ENCODE assay signal across 14 cellular contexts in genomic region chr1:199799116-199799515, GRCh38.
DNase-seq lines count a peak whose midpoint lies in the region; ATAC-seq and TF ChIP-seq lines count a peak whose summit lies in the region.
"Had no signal": no experiment of that assay in that cellular context is flagged by ENCODE, and none has a peak within 500 bp of the region (broad histone marks: within the 10 kb centered on the region; RNA-seq: fewer than 3 reads in every experiment).

No MANE protein-coding gene starts in this region.

- ATAC-seq in GM23338 (peak; percentile 68), HG02642 (IDR thresholded peaks at IDR 0.05; ENCODE audit: poor library complexity, unreplicated experiment) (no peak)
- ATAC-seq: CD8-positive, alpha-beta T cell had no signal

- WGBS in esophagus muscularis mucosa = 88% methylated on average over 8 of the region's 8 CpGs

- H3K79me2 ChIP-seq in GM23338 (replicated peaks; ENCODE audit: insufficient read depth) = no peaks in the 10 kb centered on the region

- H3K4me3 Mint-ChIP-seq in GM23338 = no peak overlapping the region
- H3K4me3 Mint-ChIP-seq: CD14-positive monocyte; CD8-positive, alpha-beta T cell; HFFc6 had no signal

- H3K36me3 Mint-ChIP-seq in GM23338 (ENCODE audit: low read depth) = no peaks in the 10 kb centered on the region
- H3K36me3 Mint-ChIP-seq: CD14-positive monocyte; CD8-positive, alpha-beta T cell had no signal

- H3K36me3 ChIP-seq in GM23338 (ENCODE audit: insufficient read depth) = no peaks in the 10 kb centered on the region
- H3K36me3 ChIP-seq in esophagus muscularis mucosa = no peaks in the 10 kb centered on the region

- TF ChIP-seq EP300 in esophagus muscularis mucosa (IDR thresholded peaks at IDR 0.05) = no peak

- H3F3A ChIP-seq in GM23338 (replicated peaks; ENCODE audit: low read depth) = no peaks in the 10 kb centered on the region

- H3K9me2 ChIP-seq in GM23338 (ENCODE audit: insufficient read depth) = no peaks in the 10 kb centered on the region

- H3K4me3 ChIP-seq in GM23338 = no peak overlapping the region
- no peak overlapping the region for H3K4me3 ChIP-seq in esophagus muscularis mucosa

- no peaks in the 10 kb centered on the region for H3K27me3 ChIP-seq in GM23338 (ENCODE audit: insufficient read depth)
- no peaks in the 10 kb centered on the region for H3K27me3 ChIP-seq in esophagus muscularis mucosa

- H3K4me2 ChIP-seq in GM23338 = no peak overlapping the region

- H3K4me1 Mint-ChIP-seq in GM23338 = peaks cover 16% of the 10 kb centered on the region

- H3K9me3 Mint-ChIP-seq in GM23338 = no peaks in the 10 kb centered on the region
- H3K9me3 Mint-ChIP-seq: HFFc6 had no signal

- no peak overlapping the region for H2AFZ ChIP-seq in GM23338

- no peaks in the 10 kb centered on the region for H3K9me3 ChIP-seq in esophagus muscularis mucosa

- TF ChIP-seq CTCF in GM23338 (conservative IDR thresholded peaks at IDR 0.05; ENCODE audit: low read depth in 2 of 2) = no peak
- TF ChIP-seq CTCF in esophagus muscularis mucosa (IDR thresholded peaks at IDR 0.05) = no peak

- DNase-seq in GM23338 (ENCODE audit: low spot score) = peak; percentile 40
- DNase-seq in NCI-H69 (lab: John Stamatoyannopoulos, UW) = peak; percentile 30
- DNase-seq in esophagus muscularis mucosa (ENCODE audit: extremely low spot score) = peak; percentile 53
- no peak for DNase-seq in erythroblast (lab: John Stamatoyannopoulos, UW)
- DNase-seq in H4 (ENCODE audit: low spot score) = no peak
- DNase-seq in D341Med (ENCODE audit: low spot score) = no peak
- DNase-seq: CD8-positive, alpha-beta T cell; COR-L47; DND-41; H7; HFFc6 had no signal

- no peaks in the 10 kb centered on the region for H3K27me3 Mint-ChIP-seq in GM23338 (ENCODE audit: insufficient read depth, low read depth, poor library complexity)

- H3K27ac ChIP-seq in GM23338 (ENCODE audit: low read depth) (no peak overlapping the region), esophagus muscularis mucosa (replicated peaks in 1 of 4) (no peak overlapping the region)
- H3K27ac ChIP-seq: HL-60 had no signal

- intact Hi-C loops in esophagus muscularis mucosa (cut with DNase I) = no loop called here

- H3K4me1 ChIP-seq in GM23338 (ENCODE audit: insufficient read depth) (peaks cover 2% of the 10 kb centered on the region; the same call in 1 of the 2 replicates), esophagus muscularis mucosa (no peaks in the 10 kb centered on the region)

- no peak for TF ChIP-seq POLR2A in esophagus muscularis mucosa (IDR thresholded peaks at IDR 0.05; ENCODE audit: low read depth)
- no peak for TF ChIP-seq POLR2A in erythroblast (IDR thresholded peaks at IDR 0.05; ENCODE audit: low read length)

- H3K27ac Mint-ChIP-seq in GM23338 = peak overlapping the region; percentile 52; the same call in 1 of the 2 replicates
- H3K27ac Mint-ChIP-seq: CD14-positive monocyte; CD8-positive, alpha-beta T cell; HFFc6 had no signal

- no peaks in the 10 kb centered on the region for H4K20me1 ChIP-seq in GM23338 (replicated peaks; ENCODE audit: insufficient read depth)

TF ChIP-seq in GM23338, 12 proteins besides CTCF, POLR2A, EP300 and RAD21 (continues in another document):
- TF ChIP-seq ZNF462 (CRISPR knock-in tag; IDR thresholded peaks at IDR 0.05) (no peak), EZH2phosphoT487 (IDR thresholded peaks at IDR 0.05; ENCODE audit: unreplicated experiment) (no peak), ETS1 (IDR thresholded peaks at IDR 0.05) (no peak), EZH2 (IDR thresholded peaks at IDR 0.05; ENCODE audit: low read depth, unreplicated experiment) (no peak), ZNF114 (CRISPR knock-in tag; IDR thresholded peaks at IDR 0.05) (no peak), NANOG (IDR thresholded peaks at IDR 0.05; ENCODE audit: borderline replicate concordance) (no peak), JUNB (IDR thresholded peaks at IDR 0.05; ENCODE audit: unreplicated experiment) (no peak)

Comparison
In these comparisons a context has a peak if more than half of its experiments do, and no peak if none do; other contexts are left out.
1. DNase-seq: peak in GM23338 (single experiment), NCI-H69 (single experiment) and esophagus muscularis mucosa (single experiment); none in erythroblast (0 of 2), H4 (single experiment) and D341Med (single experiment).